17 cellular contexts compared by ENCODE assay signal in genomic region chr19:8302734-8303133, GRCh38. TPM values are rescaled to one million over a fixed set of nuclear protein-coding genes. Genes with fewer than 3 reads are reported as not detected.
DNase-seq lines count a peak whose midpoint lies in the region; ATAC-seq and TF ChIP-seq lines count a peak whose summit lies in the region.
"Had no signal": no experiment of that assay in that cellular context is flagged by ENCODE, and none has a peak within 500 bp of the region (broad histone marks: within the 10 kb centered on the region; RNA-seq: fewer than 3 reads in every experiment).

No MANE protein-coding gene starts in this region.

- H3K36me3 ChIP-seq in BLaER1 = peaks cover 51% of the 10 kb centered on the region

- H3K27me3 Mint-ChIP-seq in CD14-positive monocyte (ENCODE audit: low read depth in 3 of 3) (peaks cover 28 to 57% (median 35%) of the 10 kb centered on the region in 3 donors), chondrocyte (ENCODE audit: low read depth) (no peaks in the 10 kb centered on the region)
- H3K27me3 Mint-ChIP-seq: activated naive CD8-positive, alpha-beta T cell had no signal

- no peaks in the 10 kb centered on the region for H3K27me3 ChIP-seq in BLaER1
- no peaks in the 10 kb centered on the region for H3K27me3 ChIP-seq in foreskin keratinocyte
- H3K27me3 ChIP-seq: BE2C had no signal

- H3K27ac Mint-ChIP-seq in CD14-positive monocyte (no peak overlapping the region), chondrocyte (ENCODE audit: unreplicated experiment) (no peak overlapping the region)
- H3K27ac Mint-ChIP-seq: activated naive CD8-positive, alpha-beta T cell had no signal

- H3K27ac ChIP-seq in BLaER1 (0 out of 2 replicates have a peak overlapping the region, but pooled peaks have one; percentile 23), foreskin keratinocyte (no peak overlapping the region)
- H3K27ac ChIP-seq: KMS-11 had no signal

- H3K4me1 Mint-ChIP-seq in CD14-positive monocyte (peaks cover 11% of the 10 kb centered on the region), chondrocyte (ENCODE audit: low read depth) (peaks cover 8% of the 10 kb centered on the region)

- ATAC-seq in foreskin keratinocyte = no peak
- no peak for ATAC-seq in GM18868 (IDR thresholded peaks at IDR 0.05; ENCODE audit: unreplicated experiment)

- H3K4me3 Mint-ChIP-seq in CD14-positive monocyte (no peak overlapping the region), chondrocyte (ENCODE audit: unreplicated experiment) (no peak overlapping the region)
- H3K4me3 Mint-ChIP-seq: activated naive CD8-positive, alpha-beta T cell; brain had no signal

- H3K9me3 Mint-ChIP-seq in CD14-positive monocyte (peaks cover 0 to 3% (median 0%) of the 10 kb centered on the region in 7 donors), chondrocyte (ENCODE audit: low read depth) (no peaks in the 10 kb centered on the region)
- H3K9me3 Mint-ChIP-seq: brain had no signal

- DNase-seq in CD14-positive monocyte (ENCODE audit: low spot score) = peak; percentile 14
- DNase-seq in chondrocyte (ENCODE audit: low spot score) = peak; percentile 56
- peak; percentile 6 for DNase-seq in mucosa of gallbladder (ENCODE audit: low spot score)
- DNase-seq in islet precursor cell = no peak
- DNase-seq in foreskin keratinocyte = no peak
- DNase-seq: dermis blood vessel endothelial cell, kidney glomerular epithelial cell, NCI-H1092, NCI-H2081 treated with DMSO at 0.1 percent for 48 hours, NCI-H510A, SIG-M5 had no signal

- H3K36me3 Mint-ChIP-seq in CD14-positive monocyte = peaks cover 0 to 6% of the 10 kb centered on the region in 2 donors
- no peaks in the 10 kb centered on the region for H3K36me3 Mint-ChIP-seq in chondrocyte (ENCODE audit: low read depth)

- no peak overlapping the region for H3K4me3 ChIP-seq in BLaER1

- H3K4me1 ChIP-seq in BLaER1 (peaks cover 51% of the 10 kb centered on the region), foreskin keratinocyte (no peaks in the 10 kb centered on the region)

- H4K20me1 ChIP-seq in BLaER1 = peaks cover 52% of the 10 kb centered on the region

- no peak overlapping the region for H3K4me2 ChIP-seq in BLaER1
- H3K4me2 ChIP-seq: KMS-11 had no signal

- H3K9ac ChIP-seq in BLaER1 = no peak overlapping the region
- H3K9ac ChIP-seq: KMS-11 had no signal

- no peaks in the 10 kb centered on the region for H3K9me3 ChIP-seq in BLaER1
- H3K9me3 ChIP-seq: BE2C had no signal

- TF ChIP-seq CTCF in CD14-positive monocyte (IDR thresholded peaks at IDR 0.05) (no peak), chondrocyte (IDR thresholded peaks at IDR 0.05) (no peak), foreskin keratinocyte (conservative IDR thresholded peaks at IDR 0.05) (no peak)

- intact Hi-C loops in CD14-positive monocyte (cut with micrococcal nuclease) = no loop called here

RNA-seq across cellular contexts. Expression of gene CD320, which starts 5.4 kb away (rescaled TPM):
- polyA plus RNA-seq in CD14-positive monocyte (1 to 10 TPM in 1 of 2 donors, under 1 TPM in 1; 0.72 to 1.0 TPM), foreskin keratinocyte (70.5 and 73.9 TPM in 2 replicates)
- total RNA-seq in chondrocyte (39.3 to 44.0 TPM (median 41.7 TPM) in 3 replicates), mucosa of gallbladder (52.2 TPM), foreskin keratinocyte (46.0 and 51.8 TPM in 2 replicates)

RNA-seq across cellular contexts. Expression of gene NDUFA7, which starts 18.4 kb away (rescaled TPM):
- polyA plus RNA-seq in CD14-positive monocyte (100 to 1,000 TPM; 133 to 153 TPM), foreskin keratinocyte (177 and 193 TPM in 2 replicates)
- total RNA-seq in chondrocyte (25.0 to 34.1 TPM (median 26.6 TPM) in 3 replicates), mucosa of gallbladder (45.2 TPM), foreskin keratinocyte (101 and 110 TPM in 2 replicates)

RNA-seq across cellular contexts. Expression of gene RPS28, which starts 18.6 kb away (rescaled TPM):
- 1,000 to 10,000 TPM in 1 of 2 donors, 100 to 1,000 TPM in 1; 984 to 1,104 TPM for polyA plus RNA-seq in CD14-positive monocyte
- 1,057 to 1,248 TPM (median 1,100 TPM) in 3 replicates for total RNA-seq in chondrocyte
- 1,184 TPM for total RNA-seq in mucosa of gallbladder
- 761 and 816 TPM in 2 replicates for total RNA-seq in foreskin keratinocyte
- 1,688 and 1,858 TPM in 2 replicates for polyA plus RNA-seq in foreskin keratinocyte

RNA-seq across cellular contexts. Expression of gene KANK3, which starts 40.3 kb away (rescaled TPM):
- not detected for polyA plus RNA-seq in CD14-positive monocyte
- 0.56 to 1.2 TPM (median 1.2 TPM) in 3 replicates for total RNA-seq in chondrocyte
- 7.7 TPM for total RNA-seq in mucosa of gallbladder
- 0.34 and 0.35 TPM in 2 replicates for total RNA-seq in foreskin keratinocyte
- polyA plus RNA-seq in foreskin keratinocyte = 0.41 and 0.48 TPM in 2 replicates

Comparison
In these comparisons a context has a peak if more than half of its experiments do, and no peak if none do; other contexts are left out.
1. DNase-seq: peak in CD14-positive monocyte (single experiment), chondrocyte (single experiment) and mucosa of gallbladder (single experiment); none in islet precursor cell (single experiment) and foreskin keratinocyte (0 of 2).